Comparison of ENCODE assay signal across 9 cellular contexts in genomic region chr6:139219746-139220145, GRCh38.
DNase-seq lines count a peak whose midpoint lies in the region; ATAC-seq and TF ChIP-seq lines count a peak whose summit lies in the region.
"Had no signal": no experiment of that assay in that cellular context is flagged by ENCODE, and none has a peak within 500 bp of the region (broad histone marks: within the 10 kb centered on the region; RNA-seq: fewer than 3 reads in every experiment).

No MANE protein-coding gene starts in this region.

- H3K79me2 ChIP-seq in GM23338 (replicated peaks; ENCODE audit: insufficient read depth): no peaks in the 10 kb centered on the region

- H3K27ac Mint-ChIP-seq in GM23338 (peak overlapping the region; percentile 80), mesothelial cell of epicardium (peak overlapping the region; percentile 68)
- H3K27ac Mint-ChIP-seq in activated CD8-positive, alpha-beta T cell treated with anti-CD3 and anti-CD28 coated beads, Interleukin-2, amount 10 ng/mL, durations not matched to agents 7 days and 5 days: peak overlapping the region; percentile 69

- POLR2A ChIA-PET in A673 (lab: Charles Lee; ENCODE audit: low non-redundant PET): no interaction called here
- POLR2A ChIA-PET in activated CD8-positive, alpha-beta T cell treated with anti-CD3 and anti-CD28 coated beads, Interleukin-2, amount 10 ng/mL, durations not matched to agents 7 days and 5 days (lab: Charles Lee): interaction anchor here (1.2 to 1.5 kb wide), 3 partner anchors 71 to 155 kb away, joined by 4 read pairs; partner anchors contain the start of genes CITED2 and TXLNB

- H3K9me2 ChIP-seq in GM23338 (ENCODE audit: insufficient read depth): no peaks in the 10 kb centered on the region

- BruUV-seq in A673 (replicated peaks; lab: Mats Ljungman, UMichigan): no TSS peak

- H3K27me3 ChIP-seq in A673 (replicated peaks; ENCODE audit: insufficient read depth, low read depth, low read length, poor library complexity) (no peaks in the 10 kb centered on the region), GM23338 (ENCODE audit: insufficient read depth) (no peaks in the 10 kb centered on the region)
- H3K27me3 ChIP-seq: tibial artery had no signal

- intact Hi-C loops in A673 (cut with micrococcal nuclease; ENCODE audit: unreplicated experiment): loop anchor here (1.0 to 10.0 kb wide), 2 partner anchors 145 to 825 kb away; no protein-coding TSS in a partner anchor

- H3K27me3 Mint-ChIP-seq in GM23338 (ENCODE audit: insufficient read depth, low read depth, poor library complexity) (peaks cover 2% of the 10 kb centered on the region), mesothelial cell of epicardium (ENCODE audit: low read depth) (no peaks in the 10 kb centered on the region)
- H3K27me3 Mint-ChIP-seq in activated CD8-positive, alpha-beta T cell treated with anti-CD3 and anti-CD28 coated beads, Interleukin-2, amount 10 ng/mL, durations not matched to agents 7 days and 5 days (ENCODE audit: low read depth): no peaks in the 10 kb centered on the region

- H3K9me3 ChIP-seq in A673 (ENCODE audit: low read depth, low read length, poor library complexity, severe bottlenecking): peaks cover 6% of the 10 kb centered on the region
- H3K9me3 ChIP-seq: tibial artery had no signal

- H3K4me3 ChIP-seq in A673 (ENCODE audit: low read depth, low read length, poor library complexity, severe bottlenecking): no peak overlapping the region
- no peak overlapping the region for H3K4me3 ChIP-seq in GM23338
- H3K4me3 ChIP-seq: tibial artery had no signal

- H3K9me3 Mint-ChIP-seq in GM23338: peaks cover 4% of the 10 kb centered on the region; the same call in 2 of the 3 replicates
- H3K9me3 Mint-ChIP-seq in activated CD8-positive, alpha-beta T cell treated with anti-CD3 and anti-CD28 coated beads, Interleukin-2, amount 10 ng/mL, durations not matched to agents 7 days and 5 days (ENCODE audit: insufficient read depth): no peaks in the 10 kb centered on the region
- H3K9me3 Mint-ChIP-seq in mesothelial cell of epicardium: peaks cover 4% of the 10 kb centered on the region

- peaks cover 5% of the 10 kb centered on the region for H3K4me1 Mint-ChIP-seq in GM23338
- peaks cover 10% of the 10 kb centered on the region for H3K4me1 Mint-ChIP-seq in activated CD8-positive, alpha-beta T cell treated with anti-CD3 and anti-CD28 coated beads, Interleukin-2, amount 10 ng/mL, durations not matched to agents 7 days and 5 days (ENCODE audit: low read depth)
- H3K4me1 Mint-ChIP-seq in mesothelial cell of epicardium: peaks cover 12% of the 10 kb centered on the region

- H3K4me3 Mint-ChIP-seq in GM23338 (no peak overlapping the region), mesothelial cell of epicardium (no peak overlapping the region)
- H3K4me3 Mint-ChIP-seq in activated CD8-positive, alpha-beta T cell treated with anti-CD3 and anti-CD28 coated beads, Interleukin-2, amount 10 ng/mL, durations not matched to agents 7 days and 5 days: no peak overlapping the region

- no peak for TF ChIP-seq CTCF in A673 (conservative IDR thresholded peaks at IDR 0.05; ENCODE audit: low read depth, low read length)
- no peak for TF ChIP-seq CTCF in GM23338 (conservative IDR thresholded peaks at IDR 0.05; ENCODE audit: low read depth in 2 of 2)
- no peak for TF ChIP-seq CTCF in mesothelial cell of epicardium (IDR thresholded peaks at IDR 0.05; ENCODE audit: unreplicated experiment)

- no peak overlapping the region; the same call in 1 of the 2 replicates for H2AFZ ChIP-seq in GM23338

- H3K36me3 ChIP-seq in A673 (ENCODE audit: insufficient read depth, low read length, poor library complexity, severe bottlenecking) (no peaks in the 10 kb centered on the region), GM23338 (ENCODE audit: insufficient read depth) (no peaks in the 10 kb centered on the region)
- H3K36me3 ChIP-seq: tibial artery had no signal

- no peaks in the 10 kb centered on the region for H4K20me1 ChIP-seq in GM23338 (replicated peaks; ENCODE audit: insufficient read depth)

- ATAC-seq in GM23338 (no peak), GM19467 (IDR thresholded peaks at IDR 0.05; ENCODE audit: unreplicated experiment) (no peak), GM19395 (IDR thresholded peaks at IDR 0.05; ENCODE audit: unreplicated experiment) (no peak), GM21360 (IDR thresholded peaks at IDR 0.05; ENCODE audit: unreplicated experiment) (no peak)
- no peak for ATAC-seq in activated CD8-positive, alpha-beta T cell treated with anti-CD3 and anti-CD28 coated beads, Interleukin-2, amount 10 ng/mL, durations not matched to agents 7 days and 5 days

- H3K4me1 ChIP-seq in A673 (ENCODE audit: insufficient read depth, low read length, poor library complexity, severe bottlenecking) (peaks cover 8% of the 10 kb centered on the region), GM23338 (ENCODE audit: insufficient read depth) (no peaks in the 10 kb centered on the region)

- no peak overlapping the region for H3K4me2 ChIP-seq in GM23338

- 0 out of 3 replicates have a peak, but pooled peaks cover 3% of the 10 kb centered on the region for H3K36me3 Mint-ChIP-seq in GM23338 (ENCODE audit: low read depth)
- no peaks in the 10 kb centered on the region for H3K36me3 Mint-ChIP-seq in activated CD8-positive, alpha-beta T cell treated with anti-CD3 and anti-CD28 coated beads, Interleukin-2, amount 10 ng/mL, durations not matched to agents 7 days and 5 days (ENCODE audit: low read depth)
- no peaks in the 10 kb centered on the region for H3K36me3 Mint-ChIP-seq in mesothelial cell of epicardium

- H3K27ac ChIP-seq in A673 (ENCODE audit: low read depth, low read length, poor library complexity, severe bottlenecking): peak overlapping the region; percentile 49
- no peak overlapping the region for H3K27ac ChIP-seq in GM23338 (ENCODE audit: low read depth)

- DNase-seq in A673 (ENCODE audit: low spot score): no peak
- no peak for DNase-seq in GM23338 (ENCODE audit: low spot score)
- no peak for DNase-seq in activated CD8-positive, alpha-beta T cell treated with anti-CD3 and anti-CD28 coated beads, Interleukin-2, amount 10 ng/mL, durations not matched to agents 7 days and 5 days
- DNase-seq in mesothelial cell of epicardium (ENCODE audit: low spot score in 2 of 2, unreplicated experiment in 2 of 2): no peak
- DNase-seq in NCI-H226: no peak

- no peaks in the 10 kb centered on the region for H3F3A ChIP-seq in GM23338 (replicated peaks; ENCODE audit: low read depth)

- CTCF ChIA-PET in A673 (lab: Charles Lee): interaction anchor here (0.5 to 1.8 kb wide), 7 partner anchors 8 to 150 kb away, joined by 3 to 21 read pairs (median 4); no protein-coding TSS in a partner anchor
- CTCF ChIA-PET in activated CD8-positive, alpha-beta T cell treated with anti-CD3 and anti-CD28 coated beads, Interleukin-2, amount 10 ng/mL, durations not matched to agents 7 days and 5 days (lab: Charles Lee): interaction anchor here (0.6 to 7.2 kb wide), 59 partner anchors 10 to 403 kb away, joined by 3 to 177 read pairs (median 5); partner anchors contain the start of genes CITED2 and TXLNB
